Comparison of ENCODE assay signal across 16 cellular contexts in the genomic region with DNA sequence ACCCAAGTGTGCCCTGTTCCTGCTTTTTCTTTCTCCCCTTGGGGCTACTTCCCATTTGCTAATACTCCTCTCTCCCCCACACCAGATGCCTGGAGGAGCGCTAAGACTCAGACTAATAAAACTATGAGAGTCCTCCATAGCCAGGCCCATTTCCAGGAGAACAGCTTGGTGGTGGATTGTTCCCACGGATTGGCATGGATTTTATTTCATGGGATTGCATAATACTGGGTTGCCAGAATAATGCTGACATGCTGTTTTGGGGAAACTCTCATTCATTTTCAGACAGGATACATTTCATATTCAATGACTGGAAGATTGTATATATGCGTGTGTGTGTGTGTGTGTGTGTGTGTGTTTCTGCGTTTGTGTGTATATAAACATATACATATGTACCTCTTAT.
A peak's percentile ranks its signal among the peaks of the same experiment; 100 is the strongest.
DNase-seq lines count a peak whose midpoint lies in the region; ATAC-seq, FAIRE-seq and TF ChIP-seq lines count a peak whose summit lies in the region.
"Had no signal": no experiment of that assay in that cellular context is flagged by ENCODE, and none has a peak within 500 bp of the region (broad histone marks: within the 10 kb centered on the region; RNA-seq: fewer than 3 reads in every experiment).

No MANE protein-coding gene starts in this region.

- no peak overlapping the region for H3K4ac ChIP-seq in neuronal stem cell (ENCODE audit: low read length)

- H4K8ac ChIP-seq in neuronal stem cell (ENCODE audit: low read depth, low read length) = no peak overlapping the region

- no peak overlapping the region for H3K23ac ChIP-seq in neuronal stem cell (ENCODE audit: low read depth, low read length, poor library complexity)

- TF ChIP-seq CTCF in A549 (IDR thresholded peaks at IDR 0.05) (no peak), fibroblast of villous mesenchyme (IDR thresholded peaks at IDR 0.05; ENCODE audit: insufficient read depth, low read depth, low read length) (no peak)

- H2BK15ac ChIP-seq in neuronal stem cell (ENCODE audit: low read length) = no peak overlapping the region

- no peak for DNase-seq in A549 (ENCODE audit: low read depth in 1 of 2, low spot score in 1 of 2)
- peak; percentile 2 for DNase-seq in EL
- peak; percentile 81 for DNase-seq in SK-N-MC (ENCODE audit: low read depth, low spot score)
- DNase-seq in fibroblast of villous mesenchyme (ENCODE audit: low read depth) = peak; percentile 8
- no peak for DNase-seq in neuronal stem cell (ENCODE audit: low spot score)
- DNase-seq in activated T-helper 1 cell treated with anti-CD3 and anti-CD28 coated beads, Interleukin-12 subunit alpha, Interleukin-12 subunit beta, Interleukin-2, Interleukin-4 antibody, amounts not matched to agents 30 ng/mL and 10 ng/mL and 1 ng/mL, durations not matched to agents 14 hours and 24 hours and 36 hours (ENCODE audit: low spot score) = no peak
- DNase-seq in MV-4-11 (lab: John Stamatoyannopoulos, UW) = no peak
- no peak for DNase-seq in SKM-1 (lab: John Stamatoyannopoulos, UW; ENCODE audit: unreplicated experiment)
- DNase-seq: BE2C; CD8-positive, alpha-beta memory T cell; H7; NCI-H146; NCI-H2081 treated with DMSO at 0.1 percent for 48 hours; NCI-H69; NK-92 treated with Interleukin-12 subunit alpha and Interleukin-12 subunit beta, amount 100 ng/mL, for 24 hours had no signal

- no peak overlapping the region for H2BK120ac ChIP-seq in neuronal stem cell (ENCODE audit: low read depth, low read length)

- H3K36me3 ChIP-seq in SK-N-MC (ENCODE audit: insufficient read depth, low read length) (no peaks in the 10 kb centered on the region), neuronal stem cell (replicated peaks in 1 of 2; ENCODE audit: control insufficient read depth in 2 of 2, insufficient read depth in 2 of 2, low read length in 2 of 2) (no peaks in the 10 kb centered on the region)
- H3K36me3 ChIP-seq: BE2C, SJSA1 had no signal

- no peak for ATAC-seq in A549

- no peak overlapping the region for H2BK12ac ChIP-seq in neuronal stem cell (ENCODE audit: low read length)

- TF ChIP-seq RAD21 in A549 (conservative IDR thresholded peaks at IDR 0.05 in 1 of 2, IDR thresholded peaks at IDR 0.05 in 1 of 2) = no peak

- TF ChIP-seq POLR2A in A549 (IDR thresholded peaks at IDR 0.05; ENCODE audit: low read length) = no peak

- no peaks in the 10 kb centered on the region for H3K79me1 ChIP-seq in neuronal stem cell (ENCODE audit: low read depth, low read length)

- no peak for FAIRE-seq in A549 (lab: Jason Lieb, UNC)

- H3K9ac ChIP-seq in SK-N-MC (ENCODE audit: insufficient read length) (no peak overlapping the region), neuronal stem cell (ENCODE audit: low read depth, low read length, poor library complexity) (no peak overlapping the region)

- H2BK5ac ChIP-seq in neuronal stem cell (ENCODE audit: low read length) = no peak overlapping the region

- POLR2A ChIA-PET in A549 (lab: Yijun Ruan, JAX) = no interaction called here

- no peak for TF ChIP-seq EP300 in A549 (IDR thresholded peaks at IDR 0.05)

- WGBS in A549 (ENCODE audit: missing lambda C conversion rate) = 49% methylated on average over 4 of the region's 4 CpGs
- no CpG with 5 or more reads among the region's 4 CpGs for WGBS in neuronal stem cell (ENCODE audit: extremely low coverage in 2 of 2, insufficient read length in 2 of 2, insufficient replicate concordance in 1 of 2), 2 donors

- no peaks in the 10 kb centered on the region for H3K36me3 Mint-ChIP-seq in activated T-helper 1 cell treated with anti-CD3 and anti-CD28 coated beads, Interleukin-12 subunit alpha, Interleukin-12 subunit beta, Interleukin-2, Interleukin-4 antibody, amounts not matched to agents 30 ng/mL and 10 ng/mL and 1 ng/mL, durations not matched to agents 14 hours and 24 hours and 36 hours (ENCODE audit: low read depth)
- H3K36me3 Mint-ChIP-seq: CD8-positive, alpha-beta memory T cell had no signal

- H3K27me3 Mint-ChIP-seq in activated T-helper 1 cell treated with anti-CD3 and anti-CD28 coated beads, Interleukin-12 subunit alpha, Interleukin-12 subunit beta, Interleukin-2, Interleukin-4 antibody, amounts not matched to agents 30 ng/mL and 10 ng/mL and 1 ng/mL, durations not matched to agents 14 hours and 24 hours and 36 hours (ENCODE audit: insufficient read depth) = no peaks in the 10 kb centered on the region
- H3K27me3 Mint-ChIP-seq: CD8-positive, alpha-beta memory T cell had no signal

- CTCF ChIA-PET in A549 (lab: Yijun Ruan, JAX) = no interaction called here

- H3K14ac ChIP-seq in neuronal stem cell (ENCODE audit: low read length) = no peak overlapping the region

- no peak overlapping the region for H3K4me3 Mint-ChIP-seq in activated T-helper 1 cell treated with anti-CD3 and anti-CD28 coated beads, Interleukin-12 subunit alpha, Interleukin-12 subunit beta, Interleukin-2, Interleukin-4 antibody, amounts not matched to agents 30 ng/mL and 10 ng/mL and 1 ng/mL, durations not matched to agents 14 hours and 24 hours and 36 hours
- H3K4me3 Mint-ChIP-seq: CD8-positive, alpha-beta memory T cell had no signal

- intact Hi-C loops in activated T-helper 1 cell treated with anti-CD3 and anti-CD28 coated beads, Interleukin-12 subunit alpha, Interleukin-12 subunit beta, Interleukin-2, Interleukin-4 antibody, amounts not matched to agents 30 ng/mL and 10 ng/mL and 1 ng/mL, durations not matched to agents 14 hours and 24 hours and 36 hours (cut with micrococcal nuclease) = no loop called here

- no peak overlapping the region for H2AFZ ChIP-seq in neuronal stem cell (ENCODE audit: low read length)

- no peak overlapping the region for H2AK5ac ChIP-seq in neuronal stem cell (ENCODE audit: low read depth, low read length)

- H3K27ac Mint-ChIP-seq in activated T-helper 1 cell treated with anti-CD3 and anti-CD28 coated beads, Interleukin-12 subunit alpha, Interleukin-12 subunit beta, Interleukin-2, Interleukin-4 antibody, amounts not matched to agents 30 ng/mL and 10 ng/mL and 1 ng/mL, durations not matched to agents 14 hours and 24 hours and 36 hours = no peak overlapping the region
- H3K27ac Mint-ChIP-seq: CD8-positive, alpha-beta memory T cell had no signal

- H3K4me1 Mint-ChIP-seq in activated T-helper 1 cell treated with anti-CD3 and anti-CD28 coated beads, Interleukin-12 subunit alpha, Interleukin-12 subunit beta, Interleukin-2, Interleukin-4 antibody, amounts not matched to agents 30 ng/mL and 10 ng/mL and 1 ng/mL, durations not matched to agents 14 hours and 24 hours and 36 hours (ENCODE audit: low read depth) = no peaks in the 10 kb centered on the region
- H3K4me1 Mint-ChIP-seq: CD8-positive, alpha-beta memory T cell had no signal

- H3K4me1 ChIP-seq in A549 = no peaks in the 10 kb centered on the region
- peaks cover 0 to 2% of the 10 kb centered on the region in 2 donors for H3K4me1 ChIP-seq in neuronal stem cell (ENCODE audit: control insufficient read depth in 2 of 2, insufficient read depth in 1 of 2, low read depth in 1 of 2, low read length in 2 of 2)
- H3K4me1 ChIP-seq: BE2C had no signal

- no peak overlapping the region for H3K4me2 ChIP-seq in A549
- no peak overlapping the region for H3K4me2 ChIP-seq in neuronal stem cell (ENCODE audit: insufficient read depth, low read length, poor library complexity, severe bottlenecking)

- H3K18ac ChIP-seq in neuronal stem cell (ENCODE audit: low read length) = no peak overlapping the region

- H3K27ac ChIP-seq in A549 (no peak overlapping the region), SK-N-MC (0 out of 2 replicates have a peak overlapping the region, but pooled peaks have one; percentile 23), neuronal stem cell (replicated peaks; ENCODE audit: low read length) (no peak overlapping the region)
- H3K27ac ChIP-seq: SJSA1 had no signal

- peaks cover 4% of the 10 kb centered on the region for H3K9me3 Mint-ChIP-seq in activated T-helper 1 cell treated with anti-CD3 and anti-CD28 coated beads, Interleukin-12 subunit alpha, Interleukin-12 subunit beta, Interleukin-2, Interleukin-4 antibody, amounts not matched to agents 30 ng/mL and 10 ng/mL and 1 ng/mL, durations not matched to agents 14 hours and 24 hours and 36 hours

- H4K91ac ChIP-seq in neuronal stem cell (ENCODE audit: low read depth, low read length, poor library complexity) = no peak overlapping the region

- H3K27me3 ChIP-seq in neuronal stem cell (ENCODE audit: control insufficient read depth in 3 of 3, insufficient read depth in 3 of 3, low read depth in 1 of 3, low read length in 3 of 3) = no peaks in the 10 kb centered on the region
- H3K27me3 ChIP-seq: BE2C, SJSA1 had no signal

- H3K9me3 ChIP-seq in A549 = no peaks in the 10 kb centered on the region
- no peaks in the 10 kb centered on the region for H3K9me3 ChIP-seq in SK-N-MC (ENCODE audit: low read depth, low read length)
- no peaks in the 10 kb centered on the region for H3K9me3 ChIP-seq in neuronal stem cell (replicated peaks in 1 of 2; ENCODE audit: control insufficient read depth in 2 of 2, insufficient read depth in 1 of 2, low read depth in 1 of 2, low read length in 2 of 2)
- H3K9me3 ChIP-seq: BE2C, SJSA1 had no signal

- H3K4me3 ChIP-seq in A549 = no peak overlapping the region
- H3K4me3 ChIP-seq in SK-N-MC = no peak overlapping the region
- H3K4me3 ChIP-seq in fibroblast of villous mesenchyme (ENCODE audit: low read depth, low read length) = no peak overlapping the region
- H3K4me3 ChIP-seq in neuronal stem cell (ENCODE audit: low read length in 2 of 2) = no peak overlapping the region
- H3K4me3 ChIP-seq: SJSA1 had no signal

TF ChIP-seq in A549, 52 proteins besides CTCF, POLR2A, EP300 and RAD21:
- TF ChIP-seq MAZ (IDR thresholded peaks at IDR 0.05; ENCODE audit: borderline replicate concordance, low read depth, low read length) = no peak
- TF ChIP-seq MAFK (IDR thresholded peaks at IDR 0.05; ENCODE audit: partially characterized antibody) = peak; percentile 46
TF ChIP-seq in A549: peak in this region for 1.

Comparison
In these comparisons a context has a peak if more than half of its experiments do, and no peak if none do; other contexts are left out.
1. DNase-seq: peak in EL (single experiment), SK-N-MC (single experiment) and fibroblast of villous mesenchyme (single experiment); none in A549 (0 of 2), neuronal stem cell (single experiment), activated T-helper 1 cell treated with anti-CD3 and anti-CD28 coated beads, Interleukin-12 subunit alpha, Interleukin-12 subunit beta, Interleukin-2, Interleukin-4 antibody, amounts not matched to agents 30 ng/mL and 10 ng/mL and 1 ng/mL, durations not matched to agents 14 hours and 24 hours and 36 hours (single experiment), MV-4-11 (single experiment) and SKM-1 (single experiment).